1 cellular context compared by ENCODE assay signal in the genomic region with DNA sequence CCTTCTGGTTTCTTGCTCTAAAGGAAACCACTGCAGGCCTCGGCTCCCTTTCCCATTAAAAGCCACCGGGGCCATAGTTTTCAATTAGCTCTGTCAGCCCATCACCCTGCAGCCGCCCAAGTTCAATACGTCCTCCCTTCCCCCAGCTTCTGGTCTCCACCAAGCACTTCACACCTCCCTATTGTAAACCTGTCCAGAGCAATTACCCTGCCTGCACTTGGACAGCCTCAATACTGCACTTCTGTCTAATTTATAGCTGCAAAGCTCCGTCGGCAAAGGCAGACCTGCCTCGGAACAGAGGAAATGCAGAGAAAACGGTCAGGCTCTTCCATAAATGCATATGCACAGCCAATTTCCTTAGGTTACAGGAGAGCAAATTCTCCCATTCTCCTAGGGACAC.
TF ChIP-seq lines count a peak whose summit lies in the region.

No MANE protein-coding gene starts in this region.

TF ChIP-seq in GM23338, 12 proteins besides CTCF, POLR2A, EP300 and RAD21 (continued from another document):
- TF ChIP-seq POLR2AphosphoS5 (IDR thresholded peaks at IDR 0.05; ENCODE audit: low read depth) (no peak), REST (IDR thresholded peaks at IDR 0.05; ENCODE audit: unreplicated experiment) (no peak), EZH2phosphoT487 (IDR thresholded peaks at IDR 0.05; ENCODE audit: unreplicated experiment) (no peak), CREB1 (CRISPR knock-in tag; IDR thresholded peaks at IDR 0.05; ENCODE audit: low read depth) (no peak), ZNF331 (CRISPR knock-in tag; IDR thresholded peaks at IDR 0.05; ENCODE audit: low read depth) (no peak)
